ENCODE assay signal across 3 cellular contexts in genomic region chr19:17832443-17833208, GRCh38.
A peak's percentile ranks its signal among the peaks of the same experiment; 100 is the strongest.
TF ChIP-seq lines count a peak whose summit lies in the region.

No MANE protein-coding gene starts in this region.

TF ChIP-seq in A549, 52 proteins besides CTCF, POLR2A, EP300 and RAD21:
- TF ChIP-seq ZFP36 (IDR thresholded peaks at IDR 0.05; ENCODE audit: borderline replicate concordance, partially characterized antibody) (peak; percentile 9), KDM1A (IDR thresholded peaks at IDR 0.05; ENCODE audit: low read depth) (peak; percentile 33; the same call in 1 of the 2 replicates), BHLHE40 (IDR thresholded peaks at IDR 0.05; ENCODE audit: low read depth, low read length) (no peak)

TF ChIP-seq in HEK293, 187 proteins besides CTCF, POLR2A, EP300 and RAD21:
- TF ChIP-seq PRDM1 (tag by site-specific recombination; IDR thresholded peaks at IDR 0.05) (no peak), ZNF169 (tag by site-specific recombination; IDR thresholded peaks at IDR 0.05) (no peak), ZFP3 (tag by site-specific recombination; IDR thresholded peaks at IDR 0.05; ENCODE audit: low read depth) (no peak), ZNF423 (tag by site-specific recombination; IDR thresholded peaks at IDR 0.05) (no peak), ZNF768 (tag by site-specific recombination; IDR thresholded peaks at IDR 0.05) (peak; percentile 58; the same call in 1 of the 2 replicates), ZNF610 (tag by site-specific recombination; IDR thresholded peaks at IDR 0.05; ENCODE audit: borderline replicate concordance) (no peak), ZNF121 (tag by site-specific recombination; IDR thresholded peaks at IDR 0.05) (no peak)
- TF ChIP-seq, protein P1, sequence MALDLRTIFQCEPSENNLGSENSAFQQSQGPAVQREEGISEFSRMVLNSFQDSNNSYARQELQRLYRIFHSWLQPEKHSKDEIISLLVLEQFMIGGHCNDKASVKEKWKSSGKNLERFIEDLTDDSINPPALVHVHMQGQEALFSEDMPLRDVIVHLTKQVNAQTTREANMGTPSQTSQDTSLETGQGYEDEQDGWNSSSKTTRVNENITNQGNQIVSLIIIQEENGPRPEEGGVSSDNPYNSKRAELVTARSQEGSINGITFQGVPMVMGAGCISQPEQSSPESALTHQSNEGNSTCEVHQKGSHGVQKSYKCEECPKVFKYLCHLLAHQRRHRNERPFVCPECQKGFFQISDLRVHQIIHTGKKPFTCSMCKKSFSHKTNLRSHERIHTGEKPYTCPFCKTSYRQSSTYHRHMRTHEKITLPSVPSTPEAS (tag by site-specific recombination; IDR thresholded peaks at IDR 0.05) = no peak

TF ChIP-seq in H1, 55 proteins besides CTCF, POLR2A, EP300 and RAD21:
- no peak for TF ChIP-seq SIRT6 (IDR thresholded peaks at IDR 0.05; ENCODE audit: low read length)
- no peak for TF ChIP-seq TCF12 (IDR thresholded peaks at IDR 0.05; ENCODE audit: low read depth, low read length)
- no peak for TF ChIP-seq YY1 (IDR thresholded peaks at IDR 0.05; ENCODE audit: low read depth, low read length)
- no peak for TF ChIP-seq SAP30 (IDR thresholded peaks at IDR 0.05; ENCODE audit: insufficient read depth, insufficient replicate concordance, low read length)
- no peak for TF ChIP-seq JUN (IDR thresholded peaks at IDR 0.05; ENCODE audit: low read depth, low read length)
- TF ChIP-seq, protein P2, sequence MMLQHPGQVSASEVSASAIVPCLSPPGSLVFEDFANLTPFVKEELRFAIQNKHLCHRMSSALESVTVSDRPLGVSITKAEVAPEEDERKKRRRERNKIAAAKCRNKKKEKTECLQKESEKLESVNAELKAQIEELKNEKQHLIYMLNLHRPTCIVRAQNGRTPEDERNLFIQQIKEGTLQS (IDR thresholded peaks at IDR 0.05; ENCODE audit: insufficient read depth, low read depth, low read length) = no peak
- no peak for TF ChIP-seq SRF (IDR thresholded peaks at IDR 0.05; ENCODE audit: low read depth, low read length)
- no peak for TF ChIP-seq CTBP2 (IDR thresholded peaks at IDR 0.05; ENCODE audit: borderline replicate concordance, insufficient read depth, insufficient read length, low read length)
- TF ChIP-seq NRF1 (IDR thresholded peaks at IDR 0.05; ENCODE audit: low read depth, low read length) = no peak
- no peak for TF ChIP-seq TEAD4 (IDR thresholded peaks at IDR 0.05; ENCODE audit: low read depth, low read length)
- TF ChIP-seq, protein P3, sequence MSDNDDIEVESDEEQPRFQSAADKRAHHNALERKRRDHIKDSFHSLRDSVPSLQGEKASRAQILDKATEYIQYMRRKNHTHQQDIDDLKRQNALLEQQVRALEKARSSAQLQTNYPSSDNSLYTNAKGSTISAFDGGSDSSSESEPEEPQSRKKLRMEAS (IDR thresholded peaks at IDR 0.05) = no peak
